Comparison of ENCODE assay signal across 1 cellular context in the genomic region with DNA sequence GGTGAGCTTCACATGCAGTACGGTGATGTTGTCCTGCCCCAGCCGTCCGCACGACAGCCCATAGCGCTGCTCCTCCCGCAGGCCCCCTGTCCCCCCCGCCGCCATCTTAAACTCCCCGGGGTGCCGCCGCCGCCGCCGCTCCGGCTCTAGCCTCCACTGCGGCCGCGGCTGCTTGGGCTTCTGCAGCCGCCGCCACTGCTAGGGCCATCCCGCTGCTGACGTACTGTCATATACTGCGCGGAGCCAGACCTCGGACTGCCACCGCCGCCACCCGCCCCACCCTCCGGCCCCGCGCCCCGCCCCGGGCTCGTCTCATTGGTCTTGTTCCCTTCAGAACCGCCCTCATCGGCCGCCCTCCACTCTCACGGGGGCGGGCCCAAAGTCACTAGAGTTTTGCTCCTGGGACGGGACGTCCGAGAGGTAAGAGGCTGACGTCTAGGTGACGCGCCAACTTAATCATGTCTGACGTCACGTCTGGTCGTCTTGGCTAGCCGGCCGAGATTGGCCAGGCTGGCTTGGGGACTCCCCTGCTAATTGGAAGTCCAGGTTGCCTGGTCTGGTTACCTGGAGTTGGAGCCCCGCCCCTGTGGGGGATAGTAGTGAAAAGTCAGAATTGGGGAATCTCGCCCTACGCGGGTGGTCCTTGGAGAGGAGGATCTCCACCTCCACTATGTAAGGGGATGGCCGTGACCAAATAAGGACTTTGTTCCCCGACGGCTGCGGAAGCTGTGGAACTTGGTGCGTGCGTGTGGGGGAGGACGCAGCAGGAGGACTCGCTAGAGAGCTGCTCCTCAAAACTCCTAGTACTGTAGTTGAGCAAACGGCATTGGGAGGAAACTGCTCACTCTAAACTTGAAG.
TF ChIP-seq lines count a peak whose summit lies in the region.

A gene (minus strand): TSS at position 235 of the 858 bp plus-strand sequence. CDS start 130 bp downstream, at position 105.

TF ChIP-seq in H1, 55 proteins besides CTCF, POLR2A, EP300 and RAD21:
- TF ChIP-seq, protein P1, sequence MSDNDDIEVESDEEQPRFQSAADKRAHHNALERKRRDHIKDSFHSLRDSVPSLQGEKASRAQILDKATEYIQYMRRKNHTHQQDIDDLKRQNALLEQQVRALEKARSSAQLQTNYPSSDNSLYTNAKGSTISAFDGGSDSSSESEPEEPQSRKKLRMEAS (IDR thresholded peaks at IDR 0.05): no peak; the same call in none of the 2 replicates
- TF ChIP-seq ZNF274 (IDR thresholded peaks at IDR 0.05; ENCODE audit: borderline replicate concordance, extremely low read depth, low read length): no peak
- TF ChIP-seq PHF8 (conservative IDR thresholded peaks at IDR 0.05; ENCODE audit: low read depth, low read length): peak; percentile 59
- peak; percentile 76; the same call in 1 of the 2 replicates for TF ChIP-seq POLR2AphosphoS5 (IDR thresholded peaks at IDR 0.05; ENCODE audit: low read depth, low read length)
- TF ChIP-seq TAF1 (IDR thresholded peaks at IDR 0.05; ENCODE audit: low read depth, low read length): peak; percentile 48; the same call in 1 of the 2 replicates
- TF ChIP-seq TCF12 (IDR thresholded peaks at IDR 0.05; ENCODE audit: low read depth, low read length): no peak
- peak in 1 of 2 experiments; percentile 38; a peak in 1 of 4 replicates for TF ChIP-seq SIN3A (conservative IDR thresholded peaks at IDR 0.05 in 1 of 2, IDR thresholded peaks at IDR 0.05 in 1 of 2; ENCODE audit: low read depth in 1 of 2, low read length in 2 of 2)
- peak; percentile 75 for TF ChIP-seq YY1 (IDR thresholded peaks at IDR 0.05; ENCODE audit: low read depth, low read length)
- no peak for TF ChIP-seq CEBPB (IDR thresholded peaks at IDR 0.05; ENCODE audit: low read depth, low read length)
- TF ChIP-seq TAF7 (optimal IDR thresholded peaks at IDR 0.05; ENCODE audit: borderline replicate concordance, low read depth, low read length): peak; percentile 70
- TF ChIP-seq NRF1 (IDR thresholded peaks at IDR 0.05; ENCODE audit: low read depth, low read length): no peak
- no peak for TF ChIP-seq KDM5A (IDR thresholded peaks at IDR 0.05; ENCODE audit: low read length)
- TF ChIP-seq TEAD4 (IDR thresholded peaks at IDR 0.05; ENCODE audit: low read depth, low read length): peak; percentile 50; the same call in 1 of the 2 replicates
- TF ChIP-seq, protein P2, sequence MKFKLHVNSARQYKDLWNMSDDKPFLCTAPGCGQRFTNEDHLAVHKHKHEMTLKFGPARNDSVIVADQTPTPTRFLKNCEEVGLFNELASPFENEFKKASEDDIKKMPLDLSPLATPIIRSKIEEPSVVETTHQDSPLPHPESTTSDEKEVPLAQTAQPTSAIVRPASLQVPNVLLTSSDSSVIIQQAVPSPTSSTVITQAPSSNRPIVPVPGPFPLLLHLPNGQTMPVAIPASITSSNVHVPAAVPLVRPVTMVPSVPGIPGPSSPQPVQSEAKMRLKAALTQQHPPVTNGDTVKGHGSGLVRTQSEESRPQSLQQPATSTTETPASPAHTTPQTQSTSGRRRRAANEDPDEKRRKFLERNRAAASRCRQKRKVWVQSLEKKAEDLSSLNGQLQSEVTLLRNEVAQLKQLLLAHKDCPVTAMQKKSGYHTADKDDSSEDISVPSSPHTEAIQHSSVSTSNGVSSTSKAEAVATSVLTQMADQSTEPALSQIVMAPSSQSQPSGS (IDR thresholded peaks at IDR 0.05; ENCODE audit: low read length): peak; percentile 84; the same call in 1 of the 2 replicates
- peak; percentile 88 for TF ChIP-seq SRF (IDR thresholded peaks at IDR 0.05; ENCODE audit: low read depth, low read length)
- TF ChIP-seq BACH1 (IDR thresholded peaks at IDR 0.05; ENCODE audit: low read length): peak; percentile 62
- TF ChIP-seq RBBP5 (IDR thresholded peaks at IDR 0.05; ENCODE audit: borderline replicate concordance, low read depth, low read length): 0 out of 2 replicates have a peak, but pooled peaks have one; percentile 19
- peak; percentile 45; the same call in 1 of the 2 replicates for TF ChIP-seq SP4 (IDR thresholded peaks at IDR 0.05; ENCODE audit: low read length)
- peak; percentile 54 for TF ChIP-seq SAP30 (IDR thresholded peaks at IDR 0.05; ENCODE audit: insufficient read depth, insufficient replicate concordance, low read length)
- TF ChIP-seq HDAC2 (IDR thresholded peaks at IDR 0.05; ENCODE audit: borderline replicate concordance in 1 of 2, low read depth in 2 of 2, low read length in 2 of 2): peak in 1 of 2 experiments; percentile 74; a peak in 1 of 4 replicates
- TF ChIP-seq KDM1A (IDR thresholded peaks at IDR 0.05; ENCODE audit: borderline replicate concordance, low read length): 0 out of 2 replicates have a peak, but pooled peaks have one; percentile 49
- TF ChIP-seq CREB1 (IDR thresholded peaks at IDR 0.05): peak; percentile 100
- TF ChIP-seq, protein P3, sequence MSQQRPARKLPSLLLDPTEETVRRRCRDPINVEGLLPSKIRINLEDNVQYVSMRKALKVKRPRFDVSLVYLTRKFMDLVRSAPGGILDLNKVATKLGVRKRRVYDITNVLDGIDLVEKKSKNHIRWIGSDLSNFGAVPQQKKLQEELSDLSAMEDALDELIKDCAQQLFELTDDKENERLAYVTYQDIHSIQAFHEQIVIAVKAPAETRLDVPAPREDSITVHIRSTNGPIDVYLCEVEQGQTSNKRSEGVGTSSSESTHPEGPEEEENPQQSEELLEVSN (IDR thresholded peaks at IDR 0.05): no peak
